Comparison of ENCODE assay signal across 9 cellular contexts in the genomic region with DNA sequence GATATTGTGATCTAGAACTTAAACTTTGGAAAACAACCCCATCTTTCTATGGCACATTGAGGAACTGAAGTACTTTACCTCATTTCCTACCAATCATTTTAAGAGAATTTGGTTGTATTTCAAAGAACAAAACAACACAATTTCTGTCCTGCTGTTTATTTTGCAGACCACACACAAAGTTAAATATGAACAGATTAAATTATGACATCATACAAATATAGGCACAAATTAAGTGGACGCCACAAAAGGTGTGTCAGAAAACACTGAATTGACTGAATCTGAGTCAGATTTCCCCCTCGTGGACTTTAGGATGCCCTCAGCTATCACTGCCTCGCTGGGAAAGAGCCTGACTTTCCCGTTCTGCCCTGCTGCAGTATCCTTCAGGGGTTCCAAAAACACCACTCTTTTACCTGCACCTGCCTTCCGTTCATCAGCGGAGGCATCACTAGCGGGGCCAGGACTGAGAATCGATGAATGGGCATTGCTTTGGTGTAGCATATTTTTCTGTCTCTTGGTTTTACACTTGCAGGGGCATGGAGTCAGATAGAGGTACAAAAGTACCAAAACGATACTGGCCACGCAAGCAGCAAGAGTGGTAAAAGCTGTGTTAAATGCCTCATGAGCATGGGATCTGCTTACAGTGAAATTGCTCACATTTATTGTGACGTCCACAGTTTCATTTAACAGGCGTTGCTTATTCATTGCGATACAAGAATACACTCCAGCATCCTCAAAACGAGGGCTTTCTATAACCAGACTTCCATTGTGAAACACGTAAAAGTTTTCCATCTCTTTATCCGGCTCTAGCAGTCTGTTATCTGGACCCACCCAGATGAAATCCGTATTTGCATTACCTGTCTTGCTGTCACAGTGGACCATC. TPM values are rescaled to one million over a fixed set of nuclear protein-coding genes. Genes with fewer than 3 reads are reported as not detected.
DNase-seq lines count a peak whose midpoint lies in the region; ATAC-seq and TF ChIP-seq lines count a peak whose summit lies in the region.
"Had no signal": no experiment of that assay in that cellular context is flagged by ENCODE, and none has a peak within 500 bp of the region (broad histone marks: within the 10 kb centered on the region; RNA-seq: fewer than 3 reads in every experiment).

No MANE protein-coding gene starts in this region.

- no peaks in the 10 kb centered on the region for H3K9me3 Mint-ChIP-seq in T-helper 1 cell treated with Interleukin-12 subunit alpha and Interleukin-12 subunit beta and Interleukin-4 antibody, amounts not matched to agents 30 μg/mL and 1 μg/mL, for 36 hours
- no peaks in the 10 kb centered on the region for H3K9me3 Mint-ChIP-seq in activated CD4-positive, alpha-beta memory T cell treated with anti-CD3 and anti-CD28 coated beads, Interleukin-2, amount 10 ng/mL, durations not matched to agents 7 days and 5 days
- no peaks in the 10 kb centered on the region for H3K9me3 Mint-ChIP-seq in stimulated activated effector memory CD8-positive, alpha-beta T cell treated with anti-CD3 and anti-CD28 coated beads, Interleukin-12 subunit alpha, Interleukin-12 subunit beta, amount 100 ng/mL, for 72 hours

- intact Hi-C loops in mucosa of descending colon (cut with DNase I, micrococcal nuclease): no loop called here

- H3K36me3 ChIP-seq in mucosa of descending colon (ENCODE audit: low read depth): no peaks in the 10 kb centered on the region

- no peaks in the 10 kb centered on the region for H3K4me1 ChIP-seq in mucosa of descending colon (ENCODE audit: low read depth)

- TF ChIP-seq CTCF in mucosa of descending colon (IDR thresholded peaks at IDR 0.05): no peak

- no peak overlapping the region for H3K27ac Mint-ChIP-seq in T-helper 1 cell treated with Interleukin-12 subunit alpha and Interleukin-12 subunit beta and Interleukin-4 antibody, amounts not matched to agents 30 μg/mL and 1 μg/mL, for 36 hours
- no peak overlapping the region for H3K27ac Mint-ChIP-seq in activated CD4-positive, alpha-beta memory T cell treated with anti-CD3 and anti-CD28 coated beads, Interleukin-2, amount 10 ng/mL, durations not matched to agents 7 days and 5 days
- no peak overlapping the region for H3K27ac Mint-ChIP-seq in stimulated activated effector memory CD8-positive, alpha-beta T cell treated with anti-CD3 and anti-CD28 coated beads, Interleukin-12 subunit alpha, Interleukin-12 subunit beta, amount 100 ng/mL, for 72 hours

- H3K4me1 Mint-ChIP-seq in T-helper 1 cell treated with Interleukin-12 subunit alpha and Interleukin-12 subunit beta and Interleukin-4 antibody, amounts not matched to agents 30 μg/mL and 1 μg/mL, for 36 hours (ENCODE audit: low read depth): peaks cover 36% of the 10 kb centered on the region
- H3K4me1 Mint-ChIP-seq in activated CD4-positive, alpha-beta memory T cell treated with anti-CD3 and anti-CD28 coated beads, Interleukin-2, amount 10 ng/mL, durations not matched to agents 7 days and 5 days: peaks cover 47% of the 10 kb centered on the region
- peaks cover 49% of the 10 kb centered on the region for H3K4me1 Mint-ChIP-seq in stimulated activated effector memory CD8-positive, alpha-beta T cell treated with anti-CD3 and anti-CD28 coated beads, Interleukin-12 subunit alpha, Interleukin-12 subunit beta, amount 100 ng/mL, for 72 hours

- POLR2A ChIA-PET in activated CD4-positive, alpha-beta memory T cell treated with anti-CD3 and anti-CD28 coated beads, Interleukin-2, amount 10 ng/mL, durations not matched to agents 7 days and 5 days (lab: Charles Lee): interaction anchor here (2.1 to 3.8 kb wide), 4 partner anchors 115 to 314 kb away, joined by 10 to 49 read pairs (median 26); no protein-coding TSS in a partner anchor

- ATAC-seq in stimulated activated effector memory CD8-positive, alpha-beta T cell treated with anti-CD3 and anti-CD28 coated beads, Interleukin-12 subunit alpha, Interleukin-12 subunit beta, amount 100 ng/mL, for 72 hours: no peak
- no peak for ATAC-seq in HG03159 (IDR thresholded peaks at IDR 0.05; ENCODE audit: unreplicated experiment)
- no peak for ATAC-seq in mucosa of descending colon

- H3K9me3 ChIP-seq in mucosa of descending colon: no peaks in the 10 kb centered on the region

- peaks cover 2% of the 10 kb centered on the region for H3K36me3 Mint-ChIP-seq in T-helper 1 cell treated with Interleukin-12 subunit alpha and Interleukin-12 subunit beta and Interleukin-4 antibody, amounts not matched to agents 30 μg/mL and 1 μg/mL, for 36 hours (ENCODE audit: low read depth)
- H3K36me3 Mint-ChIP-seq in activated CD4-positive, alpha-beta memory T cell treated with anti-CD3 and anti-CD28 coated beads, Interleukin-2, amount 10 ng/mL, durations not matched to agents 7 days and 5 days (ENCODE audit: low read depth): peaks cover 9% of the 10 kb centered on the region
- peaks cover 22% of the 10 kb centered on the region for H3K36me3 Mint-ChIP-seq in stimulated activated effector memory CD8-positive, alpha-beta T cell treated with anti-CD3 and anti-CD28 coated beads, Interleukin-12 subunit alpha, Interleukin-12 subunit beta, amount 100 ng/mL, for 72 hours

- CTCF ChIA-PET in activated CD4-positive, alpha-beta memory T cell treated with anti-CD3 and anti-CD28 coated beads, Interleukin-2, amount 10 ng/mL, durations not matched to agents 7 days and 5 days (lab: Charles Lee): interaction anchor here (1.1 to 3.8 kb wide), 4 partner anchors 45 to 320 kb away, joined by 4 to 34 read pairs (median 21); no protein-coding TSS in a partner anchor

- no peak overlapping the region for H3K4me3 ChIP-seq in mucosa of descending colon

- peak overlapping the region; percentile 13 for H3K4me3 Mint-ChIP-seq in T-helper 1 cell treated with Interleukin-12 subunit alpha and Interleukin-12 subunit beta and Interleukin-4 antibody, amounts not matched to agents 30 μg/mL and 1 μg/mL, for 36 hours
- H3K4me3 Mint-ChIP-seq in activated CD4-positive, alpha-beta memory T cell treated with anti-CD3 and anti-CD28 coated beads, Interleukin-2, amount 10 ng/mL, durations not matched to agents 7 days and 5 days: peak overlapping the region; percentile 39
- peak overlapping the region; percentile 94 for H3K4me3 Mint-ChIP-seq in stimulated activated effector memory CD8-positive, alpha-beta T cell treated with anti-CD3 and anti-CD28 coated beads, Interleukin-12 subunit alpha, Interleukin-12 subunit beta, amount 100 ng/mL, for 72 hours

- DNase-seq in T-helper 1 cell: no peak
- DNase-seq in activated CD4-positive, alpha-beta memory T cell treated with anti-CD3 and anti-CD28 coated beads, Interleukin-2, amount 10 ng/mL, durations not matched to agents 7 days and 5 days: no peak
- DNase-seq in glomerular visceral epithelial cell (ENCODE audit: extremely low spot score): peak; percentile 27
- no peak for DNase-seq in stimulated activated effector memory CD8-positive, alpha-beta T cell treated with anti-CD3 and anti-CD28 coated beads, Interleukin-12 subunit alpha, Interleukin-12 subunit beta, amount 100 ng/mL, for 72 hours (ENCODE audit: low spot score in 2 of 2)
- DNase-seq in AG08395 (ENCODE audit: low spot score): no peak
- no peak for DNase-seq in mucosa of descending colon
- DNase-seq: retina had no signal

- H3K27me3 Mint-ChIP-seq in T-helper 1 cell treated with Interleukin-12 subunit alpha and Interleukin-12 subunit beta and Interleukin-4 antibody, amounts not matched to agents 30 μg/mL and 1 μg/mL, for 36 hours (ENCODE audit: low read depth): peaks cover 6% of the 10 kb centered on the region
- H3K27me3 Mint-ChIP-seq in activated CD4-positive, alpha-beta memory T cell treated with anti-CD3 and anti-CD28 coated beads, Interleukin-2, amount 10 ng/mL, durations not matched to agents 7 days and 5 days: no peaks in the 10 kb centered on the region

RNA-seq across cellular contexts. Expression of a gene that starts 2.0 kb away (rescaled TPM):
- 10 to 100 TPM; 57.1 to 62.2 TPM for total RNA-seq in activated CD4-positive, alpha-beta memory T cell treated with anti-CD3 and anti-CD28 coated beads, Interleukin-2, amount 10 ng/mL, durations not matched to agents 7 days and 5 days
- 1 to 10 TPM; 2.2 to 4.7 (median 2.9) TPM for total RNA-seq in mucosa of descending colon

RNA-seq across cellular contexts. Expression of a gene that starts 2.3 kb away (rescaled TPM):
- total RNA-seq in activated CD4-positive, alpha-beta memory T cell treated with anti-CD3 and anti-CD28 coated beads, Interleukin-2, amount 10 ng/mL, durations not matched to agents 7 days and 5 days: 1 to 10 TPM; 6.6 to 7.1 TPM
- 10 to 100 TPM in 1 of 3 donors, 1 to 10 TPM in 2; 3.5 to 39.3 (median 4.8) TPM for total RNA-seq in mucosa of descending colon

Comparison
In these comparisons a context has a peak if more than half of its experiments do, and no peak if none do; other contexts are left out.
1. H3K4me3 Mint-ChIP-seq: peak in every context shown above with its lines; median percentile 94 in stimulated activated effector memory CD8-positive, alpha-beta T cell treated with anti-CD3 and anti-CD28 coated beads, Interleukin-12 subunit alpha, Interleukin-12 subunit beta, amount 100 ng/mL, for 72 hours; 39 in activated CD4-positive, alpha-beta memory T cell treated with anti-CD3 and anti-CD28 coated beads, Interleukin-2, amount 10 ng/mL, durations not matched to agents 7 days and 5 days; 13 in T-helper 1 cell treated with Interleukin-12 subunit alpha and Interleukin-12 subunit beta and Interleukin-4 antibody, amounts not matched to agents 30 μg/mL and 1 μg/mL, for 36 hours.
2. RNA of a gene that starts 2.0 kb away (total RNA-seq): 57.1 to 62.2 TPM in activated CD4-positive, alpha-beta memory T cell treated with anti-CD3 and anti-CD28 coated beads, Interleukin-2, amount 10 ng/mL, durations not matched to agents 7 days and 5 days; 2.2 to 4.7 TPM in mucosa of descending colon; every median in the first group is over 10 times any median in the second.